14 cellular contexts compared by ENCODE assay signal in the genomic region with DNA sequence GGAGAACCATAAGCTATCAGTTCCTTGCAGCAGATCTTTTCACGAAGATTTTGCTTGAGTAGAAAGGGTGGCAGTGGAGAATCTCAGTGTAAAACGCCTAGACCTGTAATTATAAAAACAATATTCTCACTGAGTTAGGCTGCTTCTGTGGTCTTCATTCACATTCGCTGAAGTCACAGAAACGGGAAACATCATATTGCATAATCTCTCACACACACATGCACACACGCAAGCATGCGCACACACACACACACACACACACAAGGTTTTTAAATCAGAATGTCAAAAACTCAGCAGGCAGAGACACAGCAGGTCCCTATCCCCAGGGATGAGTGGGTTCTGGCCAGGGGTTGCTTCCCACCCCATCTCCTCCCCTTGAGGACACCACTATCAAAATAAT.
DNase-seq lines count a peak whose midpoint lies in the region; ATAC-seq and TF ChIP-seq lines count a peak whose summit lies in the region.
"Had no signal": no experiment of that assay in that cellular context is flagged by ENCODE, and none has a peak within 500 bp of the region (broad histone marks: within the 10 kb centered on the region; RNA-seq: fewer than 3 reads in every experiment).

No MANE protein-coding gene starts in this region.

- H3K4me3 Mint-ChIP-seq in memory B cell: no peak overlapping the region
- H3K4me3 Mint-ChIP-seq: CD4-positive, CD25-positive, alpha-beta regulatory T cell had no signal

- peak in 3 of 4 donors; percentile 12 to 40 (median 15) for DNase-seq in body of pancreas
- no peak for DNase-seq in memory B cell (ENCODE audit: low spot score in 2 of 2)
- no peak for DNase-seq in activated CD4-positive, alpha-beta T cell treated with anti-CD3 and anti-CD28 coated beads for 48 hours
- DNase-seq in OCI-LY7 (ENCODE audit: low spot score): no peak
- DNase-seq: activated CD4-positive, CD25-positive, alpha-beta regulatory T cell; effector CD8-positive, alpha-beta T cell; ovary; transverse colon had no signal

- TF ChIP-seq CTCF in 22Rv1 (IDR thresholded peaks at IDR 0.05): no peak
- TF ChIP-seq CTCF in HEK293 (tag by site-specific recombination; IDR thresholded peaks at IDR 0.05): no peak
- no peak for TF ChIP-seq CTCF in body of pancreas (IDR thresholded peaks at IDR 0.05)
- TF ChIP-seq CTCF in OCI-LY7 (conservative IDR thresholded peaks at IDR 0.05; ENCODE audit: low read length): no peak

- ATAC-seq in body of pancreas (peak; percentile 6), memory B cell (ENCODE audit: low read depth) (no peak), GM21529 (IDR thresholded peaks at IDR 0.05; ENCODE audit: unreplicated experiment) (no peak), GM18517 (IDR thresholded peaks at IDR 0.05; ENCODE audit: unreplicated experiment) (no peak)

- H3K9me2 ChIP-seq in OCI-LY7 (ENCODE audit: insufficient read depth, low read length): no peaks in the 10 kb centered on the region

- H3K9me3 ChIP-seq in HEK293 (ENCODE audit: control insufficient read depth, insufficient read depth, low read depth, low read length): no peaks in the 10 kb centered on the region
- no peaks in the 10 kb centered on the region for H3K9me3 ChIP-seq in body of pancreas
- no peaks in the 10 kb centered on the region for H3K9me3 ChIP-seq in OCI-LY7 (ENCODE audit: low read length)
- H3K9me3 ChIP-seq: ovary, transverse colon had no signal

- no peaks in the 10 kb centered on the region for H3K79me2 ChIP-seq in OCI-LY7 (ENCODE audit: insufficient read depth, low read depth, low read length)

- peaks cover 26% of the 10 kb centered on the region for H3K36me3 Mint-ChIP-seq in memory B cell

- intact Hi-C loops in body of pancreas (cut with DNase I) (no loop called here), OCI-LY7 (cut with micrococcal nuclease; ENCODE audit: unreplicated experiment) (no loop called here)

- H3K4me2 ChIP-seq in OCI-LY7 (ENCODE audit: low read length): no peak overlapping the region

- peaks cover 21% of the 10 kb centered on the region for H3K4me1 Mint-ChIP-seq in memory B cell

- TF ChIP-seq POLR2A in body of pancreas (IDR thresholded peaks at IDR 0.05): no peak

- POLR2A ChIA-PET in HEK293 (lab: Yijun Ruan, JAX): no interaction called here
- POLR2A ChIA-PET in OCI-LY7 (lab: Charles Lee): interaction anchor here (1.4 kb wide), 1 partner anchor 9 kb away, joined by 3 read pairs; no protein-coding TSS in a partner anchor

- H3K9me3 Mint-ChIP-seq in memory B cell: peaks cover 7% of the 10 kb centered on the region
- H3K9me3 Mint-ChIP-seq: activated T-helper 2 cell treated with anti-CD3 and anti-CD28 coated beads, Interferon-gamma antibody, Interleukin-2, Interleukin-4, amounts not matched to agents 10 μg/mL and 5 μg/mL and 100 μg/mL, durations not matched to agents 14 hours and 24 hours and 36 hours had no signal

- H4K20me1 ChIP-seq in OCI-LY7 (ENCODE audit: insufficient read depth, low read length): no peaks in the 10 kb centered on the region

- no TSS peak for BruUV-seq in OCI-LY7 (replicated peaks; lab: Mats Ljungman, UMichigan)

- H3K4me3 ChIP-seq in HEK293 (ENCODE audit: low read depth, low read length) (no peak overlapping the region), body of pancreas (no peak overlapping the region), OCI-LY7 (ENCODE audit: low read depth, low read length, poor library complexity, severe bottlenecking) (no peak overlapping the region)
- H3K4me3 ChIP-seq: ovary, transverse colon had no signal

- no peak overlapping the region for H2AFZ ChIP-seq in OCI-LY7 (ENCODE audit: low read length)

- peak overlapping the region; percentile 14 for H3K27ac Mint-ChIP-seq in memory B cell
- H3K27ac Mint-ChIP-seq: activated T-helper 2 cell treated with anti-CD3 and anti-CD28 coated beads, Interferon-gamma antibody, Interleukin-2, Interleukin-4, amounts not matched to agents 10 μg/mL and 5 μg/mL and 100 μg/mL, durations not matched to agents 14 hours and 24 hours and 36 hours had no signal

- H3K27ac ChIP-seq in 22Rv1 (peak overlapping the region; percentile 12; the same call in 1 of the 2 replicates), HEK293 (ENCODE audit: extremely low read depth, low read depth, low read length) (no peak overlapping the region), body of pancreas (peak overlapping the region in 3 of 4 donors; percentile 18 to 66 (median 60)), OCI-LY7 (ENCODE audit: low read depth, low read length, poor library complexity, severe bottlenecking) (no peak overlapping the region)
- H3K27ac ChIP-seq: ovary, transverse colon had no signal

- H3K36me3 ChIP-seq in HEK293 (ENCODE audit: control insufficient read depth in 2 of 2, insufficient read depth in 1 of 2, low read length in 2 of 2): peaks cover 11 to 13% of the 10 kb centered on the region in 2 experiments
- H3K36me3 ChIP-seq in body of pancreas (replicated peaks in 1 of 2; ENCODE audit: insufficient read depth in 1 of 2, low read depth in 2 of 2): no peaks in the 10 kb centered on the region
- H3K36me3 ChIP-seq in OCI-LY7 (ENCODE audit: insufficient read depth, low read length): no peaks in the 10 kb centered on the region
- H3K36me3 ChIP-seq: ovary, transverse colon had no signal

- WGBS in body of pancreas, 2 donors: 78 to 87% methylated on average over 6 of the region's 6 CpGs

- no peaks in the 10 kb centered on the region for H3K27me3 Mint-ChIP-seq in memory B cell
- H3K27me3 Mint-ChIP-seq: CD4-positive, CD25-positive, alpha-beta regulatory T cell had no signal

- no peaks in the 10 kb centered on the region for H3K27me3 ChIP-seq in body of pancreas
- H3K27me3 ChIP-seq: ovary, transverse colon had no signal

- CTCF ChIA-PET in HEK293 (lab: Yijun Ruan, JAX): no interaction called here
- CTCF ChIA-PET in OCI-LY7 (lab: Charles Lee; ENCODE audit: unreplicated experiment): no interaction called here

- H3K4me1 ChIP-seq in HEK293 (ENCODE audit: control insufficient read depth, insufficient read depth, low read length) (no peaks in the 10 kb centered on the region), body of pancreas (peaks cover 17% of the 10 kb centered on the region), OCI-LY7 (ENCODE audit: insufficient read depth, low read length, poor library complexity, severe bottlenecking) (no peaks in the 10 kb centered on the region)

TF ChIP-seq in HEK293, 187 proteins besides CTCF, POLR2A, EP300 and RAD21:
- TF ChIP-seq HOXC10 (CRISPR knock-in tag; IDR thresholded peaks at IDR 0.05): no peak
- TF ChIP-seq, protein P1, sequence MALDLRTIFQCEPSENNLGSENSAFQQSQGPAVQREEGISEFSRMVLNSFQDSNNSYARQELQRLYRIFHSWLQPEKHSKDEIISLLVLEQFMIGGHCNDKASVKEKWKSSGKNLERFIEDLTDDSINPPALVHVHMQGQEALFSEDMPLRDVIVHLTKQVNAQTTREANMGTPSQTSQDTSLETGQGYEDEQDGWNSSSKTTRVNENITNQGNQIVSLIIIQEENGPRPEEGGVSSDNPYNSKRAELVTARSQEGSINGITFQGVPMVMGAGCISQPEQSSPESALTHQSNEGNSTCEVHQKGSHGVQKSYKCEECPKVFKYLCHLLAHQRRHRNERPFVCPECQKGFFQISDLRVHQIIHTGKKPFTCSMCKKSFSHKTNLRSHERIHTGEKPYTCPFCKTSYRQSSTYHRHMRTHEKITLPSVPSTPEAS (tag by site-specific recombination; IDR thresholded peaks at IDR 0.05): peak; percentile 76
- TF ChIP-seq, protein P2, sequence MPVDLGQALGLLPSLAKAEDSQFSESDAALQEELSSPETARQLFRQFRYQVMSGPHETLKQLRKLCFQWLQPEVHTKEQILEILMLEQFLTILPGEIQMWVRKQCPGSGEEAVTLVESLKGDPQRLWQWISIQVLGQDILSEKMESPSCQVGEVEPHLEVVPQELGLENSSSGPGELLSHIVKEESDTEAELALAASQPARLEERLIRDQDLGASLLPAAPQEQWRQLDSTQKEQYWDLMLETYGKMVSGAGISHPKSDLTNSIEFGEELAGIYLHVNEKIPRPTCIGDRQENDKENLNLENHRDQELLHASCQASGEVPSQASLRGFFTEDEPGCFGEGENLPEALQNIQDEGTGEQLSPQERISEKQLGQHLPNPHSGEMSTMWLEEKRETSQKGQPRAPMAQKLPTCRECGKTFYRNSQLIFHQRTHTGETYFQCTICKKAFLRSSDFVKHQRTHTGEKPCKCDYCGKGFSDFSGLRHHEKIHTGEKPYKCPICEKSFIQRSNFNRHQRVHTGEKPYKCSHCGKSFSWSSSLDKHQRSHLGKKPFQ (tag by site-specific recombination; IDR thresholded peaks at IDR 0.05): no peak
TF ChIP-seq in HEK293: peak in this region for 1.

Comparison
In these comparisons a context has a peak if more than half of its experiments do, and no peak if none do; other contexts are left out.
1. H3K27ac ChIP-seq: peak in 22Rv1 (single experiment) and body of pancreas (3 of 4); none in HEK293 (single experiment) and OCI-LY7 (single experiment).
2. DNase-seq: peak in body of pancreas (3 of 4); none in memory B cell (0 of 2), activated CD4-positive, alpha-beta T cell treated with anti-CD3 and anti-CD28 coated beads for 48 hours (single experiment) and OCI-LY7 (single experiment).